ENCODE assay signal across 14 cellular contexts in the genomic region with DNA sequence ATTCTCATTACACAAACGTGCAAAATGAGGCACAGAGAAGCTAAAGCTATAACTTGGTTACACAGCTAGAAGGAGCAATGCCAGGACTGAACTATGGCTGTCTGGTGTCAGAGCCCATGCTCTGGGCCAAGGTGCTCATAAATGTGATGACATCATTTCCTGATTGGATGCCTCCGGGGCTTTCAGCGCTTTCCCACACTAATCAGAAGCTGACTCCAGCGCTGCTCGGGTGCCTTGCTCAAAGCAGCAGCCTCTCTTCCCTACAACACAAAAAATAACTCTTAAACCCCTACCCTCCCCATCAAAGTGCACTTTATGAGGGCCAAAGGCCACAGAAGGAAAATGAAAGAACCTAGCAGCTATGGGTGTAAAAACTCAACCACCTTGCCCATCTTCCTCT.
DNase-seq lines count a peak whose midpoint lies in the region; ATAC-seq, FAIRE-seq and TF ChIP-seq lines count a peak whose summit lies in the region.
"Had no signal": no experiment of that assay in that cellular context is flagged by ENCODE, and none has a peak within 500 bp of the region (broad histone marks: within the 10 kb centered on the region; RNA-seq: fewer than 3 reads in every experiment).

No MANE protein-coding gene starts in this region.

- in situ Hi-C loops in K562 (cut with MboI): no loop called here

- TF ChIP-seq POLR2A in K562 (conservative IDR thresholded peaks at IDR 0.05): no peak

- no peak for TF ChIP-seq RAD21 in K562 (CRISPR knock-in tag; conservative IDR thresholded peaks at IDR 0.05 in 1 of 2, IDR thresholded peaks at IDR 0.05 in 1 of 2)

- H3K36me3 ChIP-seq in BE2C (no peaks in the 10 kb centered on the region), K562 (ENCODE audit: control insufficient read depth, insufficient read depth, low read length) (no peaks in the 10 kb centered on the region), kidney epithelial cell (ENCODE audit: control insufficient read depth, insufficient read depth, low read length) (no peaks in the 10 kb centered on the region)
- H3K36me3 ChIP-seq: neural progenitor cell, upper lobe of left lung had no signal

- no peak overlapping the region for H2AFZ ChIP-seq in K562 (ENCODE audit: low read depth, low read length)
- H2AFZ ChIP-seq: neural progenitor cell had no signal

- no peak overlapping the region for H3K4me2 ChIP-seq in K562 (ENCODE audit: insufficient read depth, low read length)
- H3K4me2 ChIP-seq: neural progenitor cell had no signal

- H3K27ac ChIP-seq in K562 (ENCODE audit: extremely low read depth, low read depth, low read length): no peak overlapping the region
- H3K27ac ChIP-seq: neural progenitor cell, upper lobe of left lung had no signal

- TF ChIP-seq CTCF in BE2C (IDR thresholded peaks at IDR 0.05; ENCODE audit: low read depth, low read length) (no peak), K562 (IDR thresholded peaks at IDR 0.05 in 2 of 3, conservative IDR thresholded peaks at IDR 0.05 in 1 of 3; ENCODE audit: insufficient read depth in 2 of 3, low read depth in 1 of 3, low read length in 3 of 3) (no peak), kidney epithelial cell (IDR thresholded peaks at IDR 0.05; ENCODE audit: insufficient read depth, low read length, poor library complexity, severe bottlenecking) (no peak)

- H3K9ac ChIP-seq in K562 (ENCODE audit: insufficient read depth in 1 of 2, low read depth in 2 of 2, low read length in 2 of 2): no peak overlapping the region
- H3K9ac ChIP-seq: neural progenitor cell had no signal

- H3K79me2 ChIP-seq in K562 (ENCODE audit: control insufficient read depth, insufficient read depth, low read length): no peaks in the 10 kb centered on the region

- CTCF ChIA-PET in HEK293T (lab: Yijun Ruan, JAX) (interaction anchor here (0.5 to 1.5 kb wide), 3 partner anchors 9 to 13 kb away, joined by 3 to 7 read pairs (median 3); no protein-coding TSS in a partner anchor), K562 (lab: Yijun Ruan, JAX; ENCODE audit: low intra/inter-chr PET ratio) (no interaction called here)

- no peaks in the 10 kb centered on the region for H3K9me3 ChIP-seq in BE2C
- H3K9me3 ChIP-seq in K562 (replicated peaks; ENCODE audit: control insufficient read depth, insufficient read depth, low read depth, low read length): no peaks in the 10 kb centered on the region
- H3K9me3 ChIP-seq: upper lobe of left lung had no signal

- H3K9me1 ChIP-seq in K562 (ENCODE audit: control insufficient read depth, insufficient read depth, low read length): no peaks in the 10 kb centered on the region

- ATAC-seq in K562 (peak; percentile 51), HG02852 (IDR thresholded peaks at IDR 0.05; ENCODE audit: unreplicated experiment) (no peak), GM18907 (IDR thresholded peaks at IDR 0.05; ENCODE audit: unreplicated experiment) (no peak), GM21526 (IDR thresholded peaks at IDR 0.05; ENCODE audit: low FRiP score, unreplicated experiment) (no peak)

- H3K27me3 ChIP-seq in BE2C: no peaks in the 10 kb centered on the region
- peaks cover 0 to 7% of the 10 kb centered on the region in 2 experiments; a peak in 1 of 5 replicates for H3K27me3 ChIP-seq in K562 (ENCODE audit: control insufficient read depth in 2 of 2, insufficient read depth in 2 of 2, low read length in 2 of 2)
- no peaks in the 10 kb centered on the region for H3K27me3 ChIP-seq in kidney epithelial cell (ENCODE audit: control insufficient read depth, insufficient read depth, low read length)
- H3K27me3 ChIP-seq: neural progenitor cell, upper lobe of left lung had no signal

- no peak for FAIRE-seq in K562 (lab: Jason Lieb, UNC)

- no peak for TF ChIP-seq EP300 in K562 (IDR thresholded peaks at IDR 0.05; ENCODE audit: low read length)

- intact Hi-C loops in K562 (cut with micrococcal nuclease): no loop called here

- POLR2A ChIA-PET in HEK293T (lab: Yijun Ruan, JAX) (no interaction called here), K562 (lab: Yijun Ruan, JAX) (interaction anchor here (0.6 to 0.7 kb wide), 2 partner anchors 36 to 1713 kb away, joined by 3 read pairs; no protein-coding TSS in a partner anchor)

- peak; percentile 68 for DNase-seq in BE2C
- DNase-seq in HEK293T (ENCODE audit: extremely low spot score): peak; percentile 62
- DNase-seq in K562 (ENCODE audit: extremely low read depth in 1 of 4, low spot score in 3 of 4): no peak
- DNase-seq in kidney epithelial cell (ENCODE audit: low read depth): peak; percentile 39
- DNase-seq in midbrain (lab: John Stamatoyannopoulos, UW): no peak
- DNase-seq: activated CD4-positive, CD25-positive, alpha-beta regulatory T cell treated with anti-CD3 and anti-CD28 coated beads, Interleukin-2, amount 50 U/mL, for 72 hours; amygdala; MV-4-11; stimulated activated CD4-positive, alpha-beta T cell treated with anti-CD3 and anti-CD28 coated beads, Interleukin-4, amount 100 ng/mL, for 24 hours; upper lobe of left lung had no signal

- peaks cover 8% of the 10 kb centered on the region for H3K4me1 ChIP-seq in BE2C
- no peaks in the 10 kb centered on the region for H3K4me1 ChIP-seq in K562 (replicated peaks in 1 of 2; ENCODE audit: control insufficient read depth in 2 of 2, insufficient read depth in 2 of 2, low read length in 2 of 2)
- H3K4me1 ChIP-seq: upper lobe of left lung had no signal

- H3K4me3 ChIP-seq in BE2C (ENCODE audit: low read depth, low read length) (no peak overlapping the region), K562 (no peak overlapping the region), kidney epithelial cell (ENCODE audit: low read depth, low read length) (no peak overlapping the region)
- H3K4me3 ChIP-seq: neural progenitor cell, upper lobe of left lung had no signal

- WGBS in K562 (ENCODE audit: insufficient coverage, low coverage, missing lambda C conversion rate): 0% methylated on average over 5 of the region's 5 CpGs

- H4K20me1 ChIP-seq in K562 (replicated peaks; ENCODE audit: control insufficient read depth, insufficient read depth, low read length): no peaks in the 10 kb centered on the region

- BruUV-seq in K562 (replicated peaks; lab: Mats Ljungman, UMichigan): no TSS peak

TF ChIP-seq in HEK293T, 16 proteins besides CTCF, POLR2A, EP300 and RAD21:
- TF ChIP-seq L3MBTL2 (conservative IDR thresholded peaks at IDR 0.05): no peak
- TF ChIP-seq HDGF (IDR thresholded peaks at IDR 0.05; ENCODE audit: borderline replicate concordance): no peak
- TF ChIP-seq ARNT (IDR thresholded peaks at IDR 0.05): no peak
- TF ChIP-seq BHLHE40 (IDR thresholded peaks at IDR 0.05; ENCODE audit: borderline replicate concordance): no peak
- TF ChIP-seq FOXA1 (IDR thresholded peaks at IDR 0.05): no peak
- no peak for TF ChIP-seq FOXM1 (IDR thresholded peaks at IDR 0.05; ENCODE audit: borderline replicate concordance)
- TF ChIP-seq ELF4 (IDR thresholded peaks at IDR 0.05): no peak
- no peak for TF ChIP-seq NFRKB (IDR thresholded peaks at IDR 0.05)
- TF ChIP-seq FOXK2 (IDR thresholded peaks at IDR 0.05): no peak
- TF ChIP-seq CTBP1 (IDR thresholded peaks at IDR 0.05; ENCODE audit: borderline replicate concordance): no peak
- no peak for TF ChIP-seq TARDBP (IDR thresholded peaks at IDR 0.05)
- TF ChIP-seq SUZ12 (IDR thresholded peaks at IDR 0.05): no peak
- TF ChIP-seq SP1 (IDR thresholded peaks at IDR 0.05): no peak
- no peak for TF ChIP-seq LEF1 (IDR thresholded peaks at IDR 0.05; ENCODE audit: borderline replicate concordance)
- TF ChIP-seq, protein P1, sequence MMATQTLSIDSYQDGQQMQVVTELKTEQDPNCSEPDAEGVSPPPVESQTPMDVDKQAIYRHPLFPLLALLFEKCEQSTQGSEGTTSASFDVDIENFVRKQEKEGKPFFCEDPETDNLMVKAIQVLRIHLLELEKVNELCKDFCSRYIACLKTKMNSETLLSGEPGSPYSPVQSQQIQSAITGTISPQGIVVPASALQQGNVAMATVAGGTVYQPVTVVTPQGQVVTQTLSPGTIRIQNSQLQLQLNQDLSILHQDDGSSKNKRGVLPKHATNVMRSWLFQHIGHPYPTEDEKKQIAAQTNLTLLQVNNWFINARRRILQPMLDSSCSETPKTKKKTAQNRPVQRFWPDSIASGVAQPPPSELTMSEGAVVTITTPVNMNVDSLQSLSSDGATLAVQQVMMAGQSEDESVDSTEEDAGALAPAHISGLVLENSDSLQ (IDR thresholded peaks at IDR 0.05): no peak
- TF ChIP-seq ZNF384 (IDR thresholded peaks at IDR 0.05): no peak

TF ChIP-seq in K562, 482 proteins besides CTCF, POLR2A, EP300 and RAD21 (continues in another document):
- TF ChIP-seq GTF2A2 (tag; IDR thresholded peaks at IDR 0.05): no peak
- no peak for TF ChIP-seq PTTG1 (tag; IDR thresholded peaks at IDR 0.05; ENCODE audit: low read depth)
- TF ChIP-seq, protein P2, sequence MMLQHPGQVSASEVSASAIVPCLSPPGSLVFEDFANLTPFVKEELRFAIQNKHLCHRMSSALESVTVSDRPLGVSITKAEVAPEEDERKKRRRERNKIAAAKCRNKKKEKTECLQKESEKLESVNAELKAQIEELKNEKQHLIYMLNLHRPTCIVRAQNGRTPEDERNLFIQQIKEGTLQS (IDR thresholded peaks at IDR 0.05): peak; percentile 59; the same call in 1 of the 2 replicates
- TF ChIP-seq, protein P2 (CRISPR knock-in tag; conservative IDR thresholded peaks at IDR 0.05): no peak
- TF ChIP-seq MTA2 (IDR thresholded peaks at IDR 0.05; ENCODE audit: low read depth): no peak
- no peak for TF ChIP-seq PPARD (CRISPR knock-in tag; IDR thresholded peaks at IDR 0.05)
- TF ChIP-seq, protein P3, sequence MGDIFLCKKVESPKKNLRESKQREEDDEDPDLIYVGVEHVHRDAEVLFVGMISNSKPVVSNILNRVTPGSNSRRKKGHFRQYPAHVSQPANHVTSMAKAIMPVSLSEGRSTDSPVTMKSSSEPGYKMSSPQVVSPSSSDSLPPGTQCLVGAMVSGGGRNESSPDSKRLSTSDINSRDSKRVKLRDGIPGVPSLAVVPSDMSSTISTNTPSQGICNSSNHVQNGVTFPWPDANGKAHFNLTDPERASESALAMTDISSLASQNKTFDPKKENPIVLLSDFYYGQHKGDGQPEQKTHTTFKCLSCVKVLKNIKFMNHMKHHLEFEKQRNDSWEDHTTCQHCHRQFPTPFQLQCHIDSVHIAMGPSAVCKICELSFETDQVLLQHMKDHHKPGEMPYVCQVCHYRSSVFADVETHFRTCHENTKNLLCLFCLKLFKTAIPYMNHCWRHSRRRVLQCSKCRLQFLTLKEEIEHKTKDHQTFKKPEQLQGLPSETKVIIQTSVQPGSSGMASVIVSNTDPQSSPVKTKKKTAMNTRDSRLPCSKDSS (IDR thresholded peaks at IDR 0.05; ENCODE audit: low read depth, partially characterized antibody): no peak
- TF ChIP-seq CXXC5 (CRISPR knock-in tag; IDR thresholded peaks at IDR 0.05): no peak
- TF ChIP-seq DNMT1 (IDR thresholded peaks at IDR 0.05): no peak
- TF ChIP-seq SAP30 (IDR thresholded peaks at IDR 0.05; ENCODE audit: borderline replicate concordance, insufficient read depth, low read depth, low read length, poor library complexity, severe bottlenecking): no peak
- TF ChIP-seq LEF1 (IDR thresholded peaks at IDR 0.05): no peak
- peak; percentile 39; the same call in 1 of the 2 replicates for TF ChIP-seq ATF7 (IDR thresholded peaks at IDR 0.05)

Comparison
In these comparisons a context has a peak if more than half of its experiments do, and no peak if none do; other contexts are left out.
1. DNase-seq: peak in BE2C (single experiment), HEK293T (single experiment) and kidney epithelial cell (single experiment); none in K562 (0 of 4) and midbrain (single experiment).